Comparison of ENCODE assay signal across 1 cellular context in genomic region chr22:28442264-28442950, GRCh38.
TF ChIP-seq lines count a peak whose summit lies in the region.

No MANE protein-coding gene starts in this region.

TF ChIP-seq in H1, 55 proteins besides CTCF, POLR2A, EP300 and RAD21 (continued from another document):
- TF ChIP-seq ATF2 (IDR thresholded peaks at IDR 0.05; ENCODE audit: low read length) = no peak
- no peak for TF ChIP-seq POU5F1 (IDR thresholded peaks at IDR 0.05; ENCODE audit: low read depth, low read length)
- peak in 1 of 2 experiments; percentile 14; a peak in 1 of 4 replicates for TF ChIP-seq HDAC2 (IDR thresholded peaks at IDR 0.05; ENCODE audit: borderline replicate concordance in 1 of 2, low read depth in 2 of 2, low read length in 2 of 2)
- no peak; the same call in 1 of the 2 replicates for TF ChIP-seq PHF8 (conservative IDR thresholded peaks at IDR 0.05; ENCODE audit: low read depth, low read length)
- 0 out of 2 replicates have a peak, but pooled peaks have one; percentile 17 for TF ChIP-seq CREB1 (IDR thresholded peaks at IDR 0.05)
- peak; percentile 24 for TF ChIP-seq SAP30 (IDR thresholded peaks at IDR 0.05; ENCODE audit: insufficient read depth, insufficient replicate concordance, low read length)
- no peak for TF ChIP-seq ATF3 (IDR thresholded peaks at IDR 0.05; ENCODE audit: insufficient read depth, low read depth, low read length)
- TF ChIP-seq SIX5 (IDR thresholded peaks at IDR 0.05; ENCODE audit: low read depth, low read length) = no peak
- peak; percentile 70 for TF ChIP-seq MAX (IDR thresholded peaks at IDR 0.05)
- TF ChIP-seq CTBP2 (IDR thresholded peaks at IDR 0.05; ENCODE audit: borderline replicate concordance, insufficient read depth, insufficient read length, low read length) = peak; percentile 64
- no peak for TF ChIP-seq JUND (IDR thresholded peaks at IDR 0.05; ENCODE audit: low read length)
- TF ChIP-seq SUZ12 (IDR thresholded peaks at IDR 0.05; ENCODE audit: low read length) = no peak
